In genomic region chr7:87131806-87132205, GRCh38 we compare ENCODE assay signal across 27 cellular contexts.
"Had no signal": no experiment of that assay in that cellular context is flagged by ENCODE, and none has a peak within 500 bp of the region (broad histone marks: within the 10 kb centered on the region; RNA-seq: fewer than 3 reads in every experiment).

No MANE protein-coding gene starts in this region.

- H3K27me3 ChIP-seq: neural progenitor cell, neutrophil, ovary, pancreas, right atrium auricular region, right lobe of liver, spleen had no signal

- H3K4me1 ChIP-seq: pancreas, parathyroid adenoma, prostate gland, psoas muscle, right atrium auricular region, right lobe of liver, spleen had no signal

- H3K4me3 ChIP-seq: neural progenitor cell, ovary, pancreas, prostate gland, psoas muscle, right atrium auricular region, right lobe of liver, skin epidermis, smooth muscle cell, spleen had no signal

- H3K9me3 ChIP-seq: neutrophil, ovary, pancreas, prostate gland, psoas muscle, right atrium auricular region, right lobe of liver, spleen had no signal

- H3K27ac ChIP-seq: neural progenitor cell, neutrophil, ovary, pancreas, parathyroid adenoma, prostate gland, psoas muscle, right atrium auricular region, right lobe of liver, skin epidermis had no signal

- DNase-seq: naive B cell; naive thymus-derived CD4-positive, alpha-beta T cell; naive thymus-derived CD8-positive, alpha-beta T cell; natural killer cell; nephron progenitor cell; nucleus accumbens; occipital lobe; ovary; pancreas; posterior cingulate gyrus; psoas muscle; retina; right cardiac atrium; right lobe of liver; small intestine; spleen; stimulated activated CD4-positive, alpha-beta T cell treated with anti-CD3 and anti-CD28 coated beads, Interleukin-12 subunit alpha, Interleukin-12 subunit beta, amount 100 ng/mL, for 4 hours; stimulated activated CD4-positive, alpha-beta T cell treated with anti-CD3 and anti-CD28 coated beads, Interleukin-15, amount 100 ng/mL, for 24 hours; stimulated activated CD4-positive, alpha-beta T cell treated with anti-CD3 and anti-CD28 coated beads, Interleukin-1b, Interleukin-23, amount 100 ng/mL, for 48 hours; stimulated activated CD4-positive, alpha-beta T cell treated with anti-CD3 and anti-CD28 coated beads, Interleukin-2, amount 100 ng/mL, for 24 hours had no signal

- H3K36me3 ChIP-seq: neural progenitor cell, neutrophil, ovary, pancreas, prostate gland, right atrium auricular region, right lobe of liver, spleen had no signal
